1 cellular context compared by ENCODE assay signal in the genomic region with DNA sequence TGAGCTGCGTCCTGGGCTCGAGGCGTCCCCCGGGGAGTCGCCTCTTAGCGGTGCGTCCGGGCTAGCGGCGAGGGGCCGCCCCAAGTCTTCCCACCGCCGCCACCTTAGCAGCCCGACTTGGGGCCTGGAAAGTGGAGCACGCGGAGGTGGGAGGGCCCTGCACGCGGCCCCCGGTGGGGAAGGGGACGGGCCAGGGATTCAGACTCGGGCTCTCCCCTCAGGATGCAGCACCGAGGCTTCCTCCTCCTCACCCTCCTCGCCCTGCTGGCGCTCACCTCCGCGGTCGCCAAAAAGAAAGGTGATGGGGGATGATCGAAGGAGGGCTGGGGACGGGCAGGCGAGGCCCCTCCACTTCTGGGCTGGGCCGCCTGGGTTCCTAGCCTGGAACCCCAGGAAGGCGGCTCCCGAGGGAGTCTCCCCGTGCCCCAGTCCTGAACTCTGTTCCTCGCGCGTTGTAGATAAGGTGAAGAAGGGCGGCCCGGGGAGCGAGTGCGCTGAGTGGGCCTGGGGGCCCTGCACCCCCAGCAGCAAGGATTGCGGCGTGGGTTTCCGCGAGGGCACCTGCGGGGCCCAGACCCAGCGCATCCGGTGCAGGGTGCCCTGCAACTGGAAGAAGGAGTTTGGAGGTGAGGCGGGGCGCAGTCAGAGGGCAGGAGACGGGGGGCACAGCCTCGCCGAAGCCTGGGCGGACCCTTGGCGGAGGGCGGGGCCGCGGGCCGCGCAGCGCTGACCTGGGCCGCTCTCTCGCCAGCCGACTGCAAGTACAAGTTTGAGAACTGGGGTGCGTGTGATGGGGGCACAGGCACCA.
TF ChIP-seq lines count a peak whose summit lies in the region.

No MANE protein-coding gene starts in this region.

TF ChIP-seq in IMR-90, 13 proteins besides CTCF, POLR2A, EP300 and RAD21 (continued from another document):
- TF ChIP-seq, protein P1, sequence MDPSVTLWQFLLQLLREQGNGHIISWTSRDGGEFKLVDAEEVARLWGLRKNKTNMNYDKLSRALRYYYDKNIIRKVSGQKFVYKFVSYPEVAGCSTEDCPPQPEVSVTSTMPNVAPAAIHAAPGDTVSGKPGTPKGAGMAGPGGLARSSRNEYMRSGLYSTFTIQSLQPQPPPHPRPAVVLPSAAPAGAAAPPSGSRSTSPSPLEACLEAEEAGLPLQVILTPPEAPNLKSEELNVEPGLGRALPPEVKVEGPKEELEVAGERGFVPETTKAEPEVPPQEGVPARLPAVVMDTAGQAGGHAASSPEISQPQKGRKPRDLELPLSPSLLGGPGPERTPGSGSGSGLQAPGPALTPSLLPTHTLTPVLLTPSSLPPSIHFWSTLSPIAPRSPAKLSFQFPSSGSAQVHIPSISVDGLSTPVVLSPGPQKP (IDR thresholded peaks at IDR 0.05; ENCODE audit: borderline replicate concordance, low read depth, low read length) = no peak
- TF ChIP-seq NFE2L2 (IDR thresholded peaks at IDR 0.05; ENCODE audit: low read depth, low read length) (no peak), MXI1 (IDR thresholded peaks at IDR 0.05; ENCODE audit: borderline replicate concordance, low read depth, low read length) (no peak), RCOR1 (IDR thresholded peaks at IDR 0.05; ENCODE audit: insufficient replicate concordance, low read length) (no peak)
